1 cellular context compared by ENCODE assay signal in the genomic region with DNA sequence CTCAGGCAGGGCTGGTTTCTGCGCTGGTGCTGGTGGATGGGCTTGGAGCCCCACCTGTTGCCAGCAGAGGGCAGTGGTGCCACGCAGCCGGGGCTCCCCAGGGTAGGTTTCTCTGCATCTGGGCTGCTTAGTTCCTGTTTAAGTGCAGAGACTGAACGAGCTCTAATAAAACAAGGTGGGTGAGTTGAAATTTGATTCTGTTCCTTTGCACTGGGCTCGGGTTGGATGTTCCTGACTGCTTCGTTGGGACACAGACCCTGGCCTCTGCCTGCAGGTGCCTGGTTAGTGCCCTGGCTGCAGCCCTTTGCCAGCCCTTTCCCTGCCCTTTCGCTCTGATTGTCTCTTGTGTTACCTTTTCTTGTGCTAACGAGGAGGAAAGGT.
TF ChIP-seq lines count a peak whose summit lies in the region.

No MANE protein-coding gene starts in this region.

TF ChIP-seq in H1, 55 proteins besides CTCF, POLR2A, EP300 and RAD21:
- TF ChIP-seq FOSL1 (IDR thresholded peaks at IDR 0.05; ENCODE audit: insufficient read depth, low read depth, low read length): no peak
- TF ChIP-seq GABPA (IDR thresholded peaks at IDR 0.05; ENCODE audit: borderline replicate concordance, insufficient read depth, low read length): peak; percentile 79
- no peak for TF ChIP-seq CTBP2 (IDR thresholded peaks at IDR 0.05; ENCODE audit: borderline replicate concordance, insufficient read depth, insufficient read length, low read length)
